20 cellular contexts compared by ENCODE assay signal in the genomic region with DNA sequence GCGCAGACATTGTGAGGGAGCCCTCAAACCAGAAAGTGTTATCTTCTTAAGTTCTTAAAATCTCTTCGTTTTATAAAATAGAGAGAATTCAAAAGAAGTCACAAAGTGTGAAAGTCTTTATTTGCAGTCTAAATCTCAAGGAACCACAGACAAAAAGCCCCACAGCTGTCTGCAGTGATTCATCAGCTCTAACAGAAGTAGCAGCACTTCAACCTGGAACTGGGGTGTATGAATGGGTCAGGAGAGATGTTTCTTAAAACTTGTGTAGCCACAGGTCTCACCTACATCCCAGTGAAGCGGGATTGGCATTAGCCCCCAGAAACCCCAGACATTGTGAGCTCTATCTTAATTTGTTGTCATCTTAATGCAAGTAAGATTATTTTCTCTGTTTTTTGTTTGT.
"Had no signal": no experiment of that assay in that cellular context is flagged by ENCODE, and none has a peak within 500 bp of the region (broad histone marks: within the 10 kb centered on the region; RNA-seq: fewer than 3 reads in every experiment).

No MANE protein-coding gene starts in this region.

- DNase-seq: activated B cell treated with CpG ODN at 0.5 μM for 24 hours; activated CD4-positive, alpha-beta T cell treated with anti-CD3 and anti-CD28 coated beads, Interleukin-2, amount 50 U/mL, for 48 hours; esophagus squamous epithelium; glutamatergic neuron; hypothalamus; kidney; left ventricle myocardium inferior; natural killer cell; posterior cingulate gyrus; stimulated activated CD4-positive, alpha-beta T cell treated with anti-CD3 and anti-CD28 coated beads, Interleukin-15, amount 100 ng/mL, for 24 hours; stimulated activated CD4-positive, alpha-beta T cell treated with anti-CD3 and anti-CD28 coated beads, Interleukin-4, amount 100 ng/mL, for 24 hours; stimulated activated naive CD4-positive, alpha-beta T cell treated with Interleukin-2 at 50 U/mL for 16 hours had no signal

- H3K4me3 ChIP-seq: esophagus squamous epithelium, left ventricle myocardium inferior, right atrium auricular region, SJSA1, skin epidermis had no signal

- H3K27ac Mint-ChIP-seq: activated B cell treated with CpG ODN at 0.5 μM for 24 hours; activated naive CD4-positive, alpha-beta T cell treated with anti-CD3 and anti-CD28 coated beads, Interleukin-2, amount 50 U/mL, for 24 hours; activated T-helper 2 cell treated with anti-CD3 and anti-CD28 coated beads, Interferon-gamma antibody, Interleukin-2, Interleukin-4, amounts not matched to agents 10 μg/mL and 5 μg/mL and 100 μg/mL, durations not matched to agents 14 hours and 24 hours and 36 hours; memory B cell; natural killer cell; T-helper 2 cell treated with Interferon-gamma antibody and Interleukin-4, amounts not matched to agents 5 μg/mL and 100 μg/mL, for 36 hours; type B pancreatic cell had no signal

- H3K27me3 Mint-ChIP-seq: activated B cell treated with CpG ODN at 0.5 μM for 24 hours; activated naive CD4-positive, alpha-beta T cell treated with anti-CD3 and anti-CD28 coated beads, Interleukin-2, amount 50 U/mL, for 24 hours; memory B cell; type B pancreatic cell had no signal

- H3K36me3 Mint-ChIP-seq: natural killer cell, type B pancreatic cell had no signal

- H3K4me3 Mint-ChIP-seq: activated B cell treated with CpG ODN at 0.5 μM for 24 hours; activated naive CD4-positive, alpha-beta T cell treated with anti-CD3 and anti-CD28 coated beads, Interleukin-2, amount 50 U/mL, for 24 hours; memory B cell; natural killer cell; T-helper 2 cell treated with Interferon-gamma antibody and Interleukin-4, amounts not matched to agents 5 μg/mL and 100 μg/mL, for 36 hours; type B pancreatic cell had no signal

- H3K9me3 ChIP-seq: SJSA1 had no signal

- H3K4me1 Mint-ChIP-seq: activated B cell treated with CpG ODN at 0.5 μM for 24 hours, natural killer cell had no signal

- H3K9me3 Mint-ChIP-seq: activated naive CD4-positive, alpha-beta T cell treated with anti-CD3 and anti-CD28 coated beads, Interleukin-2, amount 50 U/mL, for 24 hours; type B pancreatic cell had no signal

- H3K27me3 ChIP-seq: esophagus squamous epithelium, right atrium auricular region, SJSA1 had no signal

- H3K27ac ChIP-seq: esophagus squamous epithelium, left ventricle myocardium inferior, right atrium auricular region, SJSA1, skin epidermis had no signal

- H3K36me3 ChIP-seq: esophagus squamous epithelium, left ventricle myocardium inferior, right atrium auricular region, SJSA1 had no signal

- H3K4me1 ChIP-seq: esophagus squamous epithelium, left ventricle myocardium inferior, SJSA1 had no signal
